ENCODE assay signal across 23 cellular contexts in the genomic region with DNA sequence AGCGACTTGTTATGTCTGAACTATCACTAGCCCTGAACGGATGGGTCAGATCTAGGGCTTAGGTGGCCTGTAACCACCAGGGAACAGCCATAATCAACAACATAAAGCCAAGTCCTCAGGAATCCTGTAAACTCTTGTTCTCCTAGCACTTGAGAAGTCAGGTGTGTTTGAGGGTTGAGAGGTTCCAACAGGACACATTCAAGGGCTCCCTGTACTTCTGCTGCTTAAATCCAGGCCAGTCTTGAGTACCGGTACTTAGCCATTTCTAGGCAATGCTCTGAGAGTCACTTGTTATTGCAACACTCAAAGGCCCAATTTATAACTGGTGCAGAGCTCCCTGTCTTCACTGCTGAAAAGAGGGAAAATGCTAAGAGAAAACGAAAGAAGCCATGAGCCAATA. TPM values are rescaled to one million over a fixed set of nuclear protein-coding genes. Genes with fewer than 3 reads are reported as not detected.
DNase-seq lines count a peak whose midpoint lies in the region; ATAC-seq, FAIRE-seq and TF ChIP-seq lines count a peak whose summit lies in the region.
"Had no signal": no experiment of that assay in that cellular context is flagged by ENCODE, and none has a peak within 500 bp of the region (broad histone marks: within the 10 kb centered on the region; RNA-seq: fewer than 3 reads in every experiment).

No MANE protein-coding gene starts in this region.

- BruUV-seq in K562 (replicated peaks; lab: Mats Ljungman, UMichigan) = no TSS peak

- FAIRE-seq in K562 (lab: Jason Lieb, UNC) = no peak
- FAIRE-seq: HTR-8/SVneo had no signal

- H3K9me3 ChIP-seq in K562 (replicated peaks; ENCODE audit: control insufficient read depth, insufficient read depth, low read depth, low read length) = no peaks in the 10 kb centered on the region; the same call in 1 of the 2 replicates
- no peaks in the 10 kb centered on the region for H3K9me3 ChIP-seq in thyroid gland
- H3K9me3 ChIP-seq: Caco-2 had no signal

- POLR2A ChIA-PET in K562 (lab: Yijun Ruan, JAX) = interaction anchor here (1.4 kb wide), 1 partner anchor 11 kb away, joined by 3 read pairs; no protein-coding TSS in a partner anchor

- in situ Hi-C loops in K562 (cut with MboI) = no loop called here

- TF ChIP-seq CTCF in K562 (IDR thresholded peaks at IDR 0.05 in 2 of 3, conservative IDR thresholded peaks at IDR 0.05 in 1 of 3; ENCODE audit: insufficient read depth in 2 of 3, low read depth in 1 of 3, low read length in 3 of 3) (no peak), thyroid gland (IDR thresholded peaks at IDR 0.05) (peak in 2 of 6 experiments; percentile 8 to 22)

- WGBS in K562 (ENCODE audit: insufficient coverage, low coverage, missing lambda C conversion rate) = 43% methylated on average over 4 of the region's 4 CpGs
- WGBS in thyroid gland, 2 donors = 31 to 35% methylated on average over 4 of the region's 4 CpGs

- intact Hi-C loops in K562 (cut with micrococcal nuclease) (no loop called here), thyroid gland (cut with DNase I) (no loop called here)

- no peak overlapping the region for H3K9ac ChIP-seq in K562 (ENCODE audit: insufficient read depth in 1 of 2, low read depth in 2 of 2, low read length in 2 of 2)
- H3K9ac ChIP-seq: KMS-11 had no signal

- H3K27ac ChIP-seq in K562 (ENCODE audit: extremely low read depth, low read depth, low read length) = no peak overlapping the region
- H3K27ac ChIP-seq in thyroid gland = peak overlapping the region; percentile 66 to 91 (median 71)
- H3K27ac ChIP-seq: C4-2B, KMS-11, SK-N-MC had no signal

- no peaks in the 10 kb centered on the region for H3K79me2 ChIP-seq in K562 (ENCODE audit: control insufficient read depth, insufficient read depth, low read length)

- peaks cover 0 to 18% of the 10 kb centered on the region in 2 experiments; a peak in 3 of 5 replicates for H3K4me1 ChIP-seq in K562 (replicated peaks in 1 of 2; ENCODE audit: control insufficient read depth in 2 of 2, insufficient read depth in 2 of 2, low read length in 2 of 2)
- peaks cover 33 to 35% of the 10 kb centered on the region in 2 donors for H3K4me1 ChIP-seq in thyroid gland

- H3K27me3 ChIP-seq in K562 (ENCODE audit: control insufficient read depth in 2 of 2, insufficient read depth in 2 of 2, low read length in 2 of 2) = no peaks in the 10 kb centered on the region
- no peaks in the 10 kb centered on the region for H3K27me3 ChIP-seq in thyroid gland

- peak overlapping the region; percentile 67 for H2AFZ ChIP-seq in K562 (ENCODE audit: low read depth, low read length)

- TF ChIP-seq EP300 in K562 (IDR thresholded peaks at IDR 0.05; ENCODE audit: low read length) = no peak

- no peaks in the 10 kb centered on the region for H4K20me1 ChIP-seq in K562 (replicated peaks; ENCODE audit: control insufficient read depth, insufficient read depth, low read length)

- DNase-seq in DMS79 (lab: John Stamatoyannopoulos, UW) = peak; percentile 87
- peak; percentile 74 for DNase-seq in DMS79 treated with DMSO at 0.1 percent for 48 hours (lab: John Stamatoyannopoulos, UW)
- DNase-seq in K562 (ENCODE audit: extremely low read depth in 1 of 4, low spot score in 3 of 4) = no peak
- peak; percentile 69 to 77 for DNase-seq in thyroid gland
- DNase-seq in stimulated activated CD4-positive, alpha-beta T cell treated with anti-CD3 and anti-CD28 coated beads, Interleukin-2, amount 100 ng/mL, for 48 hours = no peak
- DNase-seq in stimulated activated CD4-positive, alpha-beta T cell treated with anti-CD3 and anti-CD28 coated beads, Interleukin-2, amount 100 ng/mL, for 24 hours = no peak
- DNase-seq: Caco-2; CD8-positive, alpha-beta T cell; MM.1S; NCI-H1694; NCI-H2029 treated with DMSO at 0.1 percent for 48 hours; NCI-H2171; NCI-H226; NCI-H510A; NCI-H69; RPMI8226; SIG-M5; SW 1271 had no signal

- no peak for TF ChIP-seq RAD21 in K562 (CRISPR knock-in tag; conservative IDR thresholded peaks at IDR 0.05 in 1 of 2, IDR thresholded peaks at IDR 0.05 in 1 of 2)

- no peaks in the 10 kb centered on the region for H3K9me1 ChIP-seq in K562 (ENCODE audit: control insufficient read depth, insufficient read depth, low read length)

- TF ChIP-seq POLR2A in K562 (conservative IDR thresholded peaks at IDR 0.05) (no peak), thyroid gland (IDR thresholded peaks at IDR 0.05) (peak in 1 of 2 donors; percentile 50)

- ATAC-seq in K562 (no peak), HG03432 (IDR thresholded peaks at IDR 0.05; ENCODE audit: unreplicated experiment) (no peak)
- ATAC-seq: CD8-positive, alpha-beta T cell had no signal

- CTCF ChIA-PET in K562 (lab: Yijun Ruan, JAX; ENCODE audit: low intra/inter-chr PET ratio) = no interaction called here

- H3K4me3 ChIP-seq in K562 (no peak overlapping the region), thyroid gland (replicated peaks in 1 of 3) (no peak overlapping the region)
- H3K4me3 ChIP-seq: SK-N-MC had no signal

- H3K4me2 ChIP-seq in K562 (ENCODE audit: insufficient read depth, low read length) = no peak overlapping the region
- H3K4me2 ChIP-seq: KMS-11 had no signal

- H3K36me3 ChIP-seq in K562 (ENCODE audit: control insufficient read depth, insufficient read depth, low read length) (no peaks in the 10 kb centered on the region), thyroid gland (no peaks in the 10 kb centered on the region)

TF ChIP-seq in K562, 482 proteins besides CTCF, POLR2A, EP300 and RAD21:
- TF ChIP-seq MEF2D (tag; conservative IDR thresholded peaks at IDR 0.05; ENCODE audit: low read depth) (no peak), CEBPB (tag; IDR thresholded peaks at IDR 0.05) (peak; percentile 44; the same call in 1 of the 2 replicates)

RNA-seq across cellular contexts. Expression of gene SLC40A1, which starts 21.6 kb away (rescaled TPM):
- total RNA-seq in K562 (2011; cell fraction: chromatin; rRNA removed; ENCODE audit: low replicate concordance) = 68.8 and 93.7 TPM in 2 replicates
- 41.2 and 67.8 TPM in 2 replicates for total RNA-seq in K562 (2011; cell fraction: nucleolus; rRNA removed)
- 71.1 and 83.7 TPM in 2 replicates for total RNA-seq in K562 (2011; cell fraction: nucleoplasm; rRNA removed)
- total RNA-seq in K562 (2014; rRNA removed) (61.3 and 64.9 TPM in 2 replicates), K562 (2014; rRNA removed; fragmentation: Illumina TruSeq; extraction: Trizol) (71.2 and 79.7 TPM in 2 replicates), K562 (2015; rRNA removed; fragmentation: Illumina TruSeq; extraction: Trizol) (87.6 and 95.9 TPM in 2 replicates), K562 (2021) (44.1 and 47.8 TPM in 2 replicates), thyroid gland (100 to 1,000 TPM; 115 to 285 (median 133) TPM)
- polyA plus RNA-seq in K562 (2011; rRNA removed) (29.8 and 53.5 TPM in 2 replicates), K562 (2014; fragmentation: Illumina TruSeq; extraction: Trizol) (60.6 and 65.1 TPM in 2 replicates), K562 (2014; fragmentation: Nextera tagmentation; extraction: Ambion mirVana) (10 to 100 TPM; 53.3 to 54.9 TPM), K562 (2014; rRNA removed) (41.0 and 42.2 TPM in 2 replicates)
- polyA plus RNA-seq in K562 (2011; cell fraction: cytosol; rRNA removed) = 30.2 and 32.8 TPM in 2 replicates
- polyA plus RNA-seq in K562 (2011; cell fraction: nucleus; rRNA removed) = 56.2 and 99.4 TPM in 2 replicates
- polyA plus RNA-seq in K562 (2012) = 26.8 and 44.9 TPM in 2 replicates
- polyA minus RNA-seq in K562 (2011; rRNA and poly(A)+ RNA removed) = 62.5 and 95.5 TPM in 2 replicates
- 15.3 and 44.3 TPM in 2 replicates for polyA minus RNA-seq in K562 (2011; cell fraction: cytosol; rRNA and poly(A)+ RNA removed)
- polyA minus RNA-seq in K562 (2011; cell fraction: nucleus; rRNA and poly(A)+ RNA removed) = 67.9 and 73.3 TPM in 2 replicates

RNA-seq across cellular contexts. Expression of gene ASNSD1, which starts 59.0 kb away (rescaled TPM):
- total RNA-seq in K562 (2011; cell fraction: chromatin; rRNA removed; ENCODE audit: low replicate concordance) = 9.2 and 28.4 TPM in 2 replicates
- total RNA-seq in K562 (2011; cell fraction: nucleolus; rRNA removed) = 6.0 and 7.0 TPM in 2 replicates
- 10.2 and 10.3 TPM in 2 replicates for total RNA-seq in K562 (2011; cell fraction: nucleoplasm; rRNA removed)
- total RNA-seq in K562 (2014; rRNA removed) (25.1 and 26.9 TPM in 2 replicates), K562 (2014; rRNA removed; fragmentation: Illumina TruSeq; extraction: Trizol) (41.2 and 47.2 TPM in 2 replicates), K562 (2015; rRNA removed; fragmentation: Illumina TruSeq; extraction: Trizol) (40.1 and 40.5 TPM in 2 replicates), K562 (2021) (23.9 and 27.0 TPM in 2 replicates), thyroid gland (10 to 100 TPM; 42.0 to 80.9 (median 49.3) TPM)
- polyA plus RNA-seq in K562 (2011; rRNA removed) (19.1 and 31.7 TPM in 2 replicates), K562 (2014; fragmentation: Illumina TruSeq; extraction: Trizol) (33.6 and 46.5 TPM in 2 replicates), K562 (2014; fragmentation: Nextera tagmentation; extraction: Ambion mirVana) (10 to 100 TPM; 38.3 to 56.4 TPM), K562 (2014; rRNA removed) (28.4 and 30.3 TPM in 2 replicates)
- 3.4 and 9.2 TPM in 2 replicates for polyA plus RNA-seq in K562 (2011; cell fraction: cytosol; rRNA removed)
- polyA plus RNA-seq in K562 (2011; cell fraction: nucleus; rRNA removed) = 5.1 and 7.2 TPM in 2 replicates
- 17.7 and 21.5 TPM in 2 replicates for polyA plus RNA-seq in K562 (2012)
- 40.6 and 40.8 TPM in 2 replicates for polyA minus RNA-seq in K562 (2011; rRNA and poly(A)+ RNA removed)
- polyA minus RNA-seq in K562 (2011; cell fraction: cytosol; rRNA and poly(A)+ RNA removed) = 32.7 and 48.7 TPM in 2 replicates
- 7.0 and 13.2 TPM in 2 replicates for polyA minus RNA-seq in K562 (2011; cell fraction: nucleus; rRNA and poly(A)+ RNA removed)

Comparison
In these comparisons a context has a peak if more than half of its experiments do, and no peak if none do; other contexts are left out.
1. DNase-seq: peak in DMS79 (single experiment), DMS79 treated with DMSO at 0.1 percent for 48 hours (single experiment) and thyroid gland (2 of 2); none in K562 (0 of 4), stimulated activated CD4-positive, alpha-beta T cell treated with anti-CD3 and anti-CD28 coated beads, Interleukin-2, amount 100 ng/mL, for 48 hours (0 of 2) and stimulated activated CD4-positive, alpha-beta T cell treated with anti-CD3 and anti-CD28 coated beads, Interleukin-2, amount 100 ng/mL, for 24 hours (0 of 2).